ENCODE assay signal across 8 cellular contexts in genomic region chr7:80681272-80681885, GRCh38. TPM values are rescaled to one million over a fixed set of nuclear protein-coding genes. Genes with fewer than 3 reads are reported as not detected.
A peak's percentile ranks its signal among the peaks of the same experiment; 100 is the strongest.
DNase-seq lines count a peak whose midpoint lies in the region; ATAC-seq and TF ChIP-seq lines count a peak whose summit lies in the region.

No MANE protein-coding gene starts in this region.

- H3K9me2 ChIP-seq in hepatocyte (replicated peaks; ENCODE audit: insufficient read depth), result no peaks in the 10 kb centered on the region

- CTCF ChIA-PET in activated naive CD4-positive, alpha-beta T cell treated with anti-CD3 and anti-CD28 coated beads for 36 hours (lab: Charles Lee), result no interaction called here

- H2AFZ ChIP-seq in hepatocyte, result no peak overlapping the region

- no peak overlapping the region for H3K4me3 Mint-ChIP-seq in naive thymus-derived CD8-positive, alpha-beta T cell
- no peak overlapping the region for H3K4me3 Mint-ChIP-seq in activated naive CD4-positive, alpha-beta T cell treated with anti-CD3 and anti-CD28 coated beads for 36 hours

- no peak overlapping the region for H3K27ac ChIP-seq in hepatocyte

- DNase-seq in NCI-H2227 (lab: John Stamatoyannopoulos, UW; ENCODE audit: unreplicated experiment), result peak; percentile 34
- DNase-seq in NCI-H2227 treated with DMSO at 0.1 percent for 48 hours (lab: John Stamatoyannopoulos, UW), result no peak
- DNase-seq in hepatocyte (ENCODE audit: low spot score), result peak; percentile 42
- no peak for DNase-seq in naive thymus-derived CD8-positive, alpha-beta T cell
- no peak for DNase-seq in activated naive CD4-positive, alpha-beta T cell treated with anti-CD3 and anti-CD28 coated beads for 36 hours

- peak; percentile 40 for TF ChIP-seq CTCF in hepatocyte (IDR thresholded peaks at IDR 0.05; ENCODE audit: poor library complexity)

- H3K4me3 ChIP-seq in hepatocyte, result no peak overlapping the region

- peaks cover 0 to 3% (median 0%) of the 10 kb centered on the region in 9 donors for H3K9me3 Mint-ChIP-seq in naive thymus-derived CD8-positive, alpha-beta T cell
- H3K9me3 Mint-ChIP-seq in activated naive CD4-positive, alpha-beta T cell treated with anti-CD3 and anti-CD28 coated beads for 36 hours, result peaks cover 2% of the 10 kb centered on the region

- H3K36me3 Mint-ChIP-seq in naive thymus-derived CD8-positive, alpha-beta T cell, result no peaks in the 10 kb centered on the region
- H3K36me3 Mint-ChIP-seq in activated naive CD4-positive, alpha-beta T cell treated with anti-CD3 and anti-CD28 coated beads for 36 hours (ENCODE audit: low read depth), result no peaks in the 10 kb centered on the region

- ATAC-seq in HG03565 (IDR thresholded peaks at IDR 0.05; ENCODE audit: unreplicated experiment) (peak; percentile 69), SK-N-SH treated with all-trans-retinoic acid at 6 μM for 48 hours (peak; percentile 99), GM21381 (IDR thresholded peaks at IDR 0.05; ENCODE audit: unreplicated experiment) (no peak)
- ATAC-seq in naive thymus-derived CD8-positive, alpha-beta T cell, result no peak

- peaks cover 0 to 7% (median 4%) of the 10 kb centered on the region in 5 donors for H3K27me3 Mint-ChIP-seq in naive thymus-derived CD8-positive, alpha-beta T cell
- peaks cover 1% of the 10 kb centered on the region for H3K27me3 Mint-ChIP-seq in activated naive CD4-positive, alpha-beta T cell treated with anti-CD3 and anti-CD28 coated beads for 36 hours (ENCODE audit: low read depth)

- H3K4me1 ChIP-seq in hepatocyte (ENCODE audit: insufficient read depth), result peaks cover 10% of the 10 kb centered on the region

- H3K4me2 ChIP-seq in hepatocyte, result no peak overlapping the region

- H4K20me1 ChIP-seq in hepatocyte (ENCODE audit: insufficient read depth, poor library complexity, severe bottlenecking), result no peaks in the 10 kb centered on the region

- no peaks in the 10 kb centered on the region for H3K79me2 ChIP-seq in hepatocyte

- no peak overlapping the region for H3K27ac Mint-ChIP-seq in naive thymus-derived CD8-positive, alpha-beta T cell
- H3K27ac Mint-ChIP-seq in activated naive CD4-positive, alpha-beta T cell treated with anti-CD3 and anti-CD28 coated beads for 36 hours, result no peak overlapping the region

- H3K9me3 ChIP-seq in hepatocyte (ENCODE audit: low read depth), result no peaks in the 10 kb centered on the region

- intact Hi-C loops in activated naive CD4-positive, alpha-beta T cell treated with anti-CD3 and anti-CD28 coated beads for 36 hours (cut with micrococcal nuclease), result no loop called here

- POLR2A ChIA-PET in naive thymus-derived CD8-positive, alpha-beta T cell (lab: Charles Lee), result no interaction called here

- H3K27me3 ChIP-seq in hepatocyte, result no peaks in the 10 kb centered on the region

- H3K36me3 ChIP-seq in hepatocyte (replicated peaks; ENCODE audit: insufficient read depth, low read depth), result no peaks in the 10 kb centered on the region

- peaks cover 0 to 8% (median 0%) of the 10 kb centered on the region in 4 donors for H3K4me1 Mint-ChIP-seq in naive thymus-derived CD8-positive, alpha-beta T cell
- H3K4me1 Mint-ChIP-seq in activated naive CD4-positive, alpha-beta T cell treated with anti-CD3 and anti-CD28 coated beads for 36 hours (ENCODE audit: low read depth), result no peaks in the 10 kb centered on the region

TF ChIP-seq in SK-N-SH treated with all-trans-retinoic acid at 6 μM for 48 hours, 23 proteins besides CTCF, POLR2A, EP300 and RAD21:
- TF ChIP-seq ZNF565 (CRISPR knock-in tag; conservative IDR thresholded peaks at IDR 0.05; ENCODE audit: low read depth) (no peak), CSDC2 (CRISPR knock-in tag; IDR thresholded peaks at IDR 0.05) (no peak), TOX (CRISPR knock-in tag; IDR thresholded peaks at IDR 0.05; ENCODE audit: borderline replicate concordance) (no peak), PATZ1 (CRISPR knock-in tag; IDR thresholded peaks at IDR 0.05; ENCODE audit: borderline replicate concordance) (no peak), ZC3H10 (CRISPR knock-in tag; IDR thresholded peaks at IDR 0.05) (no peak), TCF4 (CRISPR knock-in tag; IDR thresholded peaks at IDR 0.05; ENCODE audit: borderline replicate concordance) (no peak), PPARA (CRISPR knock-in tag; IDR thresholded peaks at IDR 0.05; ENCODE audit: borderline replicate concordance) (no peak), CSRNP3 (CRISPR knock-in tag; IDR thresholded peaks at IDR 0.05) (no peak), OSR1 (CRISPR knock-in tag; IDR thresholded peaks at IDR 0.05) (no peak), SNAI2 (CRISPR knock-in tag; IDR thresholded peaks at IDR 0.05) (no peak), ZNF70 (CRISPR knock-in tag; IDR thresholded peaks at IDR 0.05) (no peak), ARNTL (CRISPR knock-in tag; IDR thresholded peaks at IDR 0.05; ENCODE audit: borderline replicate concordance, low read depth) (no peak), ZFP3 (CRISPR knock-in tag; IDR thresholded peaks at IDR 0.05) (no peak), POU6F1 (CRISPR knock-in tag; IDR thresholded peaks at IDR 0.05; ENCODE audit: borderline replicate concordance, low read depth) (no peak), RARB (CRISPR knock-in tag; IDR thresholded peaks at IDR 0.05) (no peak), GLIS3 (CRISPR knock-in tag; IDR thresholded peaks at IDR 0.05) (no peak), TSHZ2 (CRISPR knock-in tag; IDR thresholded peaks at IDR 0.05) (no peak)

RNA-seq across cellular contexts. Expression of gene CD36, which starts 42.9 kb away (rescaled TPM):
- 16.3 and 22.6 TPM in 2 replicates for total RNA-seq in hepatocyte
- 4.2 and 5.4 TPM in 2 replicates for polyA plus RNA-seq in hepatocyte
- 1 to 10 TPM; 2.8 to 4.0 TPM for total RNA-seq in naive thymus-derived CD8-positive, alpha-beta T cell
- polyA plus RNA-seq in naive thymus-derived CD8-positive, alpha-beta T cell, result under 1 TPM in 2 of 3 donors, not detected in 1; 0.49 to 0.73 TPM
- total RNA-seq in activated naive CD4-positive, alpha-beta T cell treated with anti-CD3 and anti-CD28 coated beads for 36 hours, result not detected

Comparison
In these comparisons a context has a peak if more than half of its experiments do, and no peak if none do; other contexts are left out.
1. DNase-seq: peak in NCI-H2227 (single experiment) and hepatocyte (single experiment); none in NCI-H2227 treated with DMSO at 0.1 percent for 48 hours (single experiment), naive thymus-derived CD8-positive, alpha-beta T cell (0 of 10) and activated naive CD4-positive, alpha-beta T cell treated with anti-CD3 and anti-CD28 coated beads for 36 hours (single experiment).
2. ATAC-seq: peak in HG03565 (single experiment) and SK-N-SH treated with all-trans-retinoic acid at 6 μM for 48 hours (single experiment); none in naive thymus-derived CD8-positive, alpha-beta T cell (0 of 2) and GM21381 (single experiment).